8 cellular contexts compared by ENCODE assay signal in the genomic region with DNA sequence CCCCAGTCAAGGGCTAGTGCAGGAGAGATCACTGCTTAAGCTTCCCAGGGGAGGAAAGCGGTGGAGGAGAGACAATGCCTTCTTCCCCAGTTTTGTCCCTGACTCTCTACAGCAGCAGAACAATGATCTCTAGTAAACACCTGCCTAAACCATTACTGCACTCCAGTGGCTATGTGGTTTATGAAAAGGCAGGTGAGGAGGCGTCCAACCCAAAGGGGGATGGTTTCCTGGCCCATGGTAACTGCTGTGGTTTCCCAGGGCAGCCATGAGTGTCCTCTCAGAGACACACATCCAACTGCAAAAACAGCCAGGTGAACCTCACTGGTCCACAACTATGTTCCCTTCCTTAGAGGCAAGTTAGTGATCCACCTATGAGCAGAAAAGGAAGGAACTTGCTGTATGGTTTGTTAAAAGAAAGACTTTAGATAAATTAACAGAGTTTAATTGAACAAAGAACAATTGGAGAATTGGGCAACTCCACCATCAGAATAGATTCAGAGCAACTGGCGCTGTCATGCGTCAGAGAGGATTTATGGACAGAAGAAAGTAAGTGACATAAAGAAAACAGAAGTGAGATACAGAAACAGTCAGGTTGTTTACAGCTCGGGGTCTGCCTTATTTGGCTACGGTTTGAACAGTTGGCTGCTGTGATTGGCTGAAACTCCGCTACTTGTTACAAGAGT. TPM values are rescaled to one million over a fixed set of nuclear protein-coding genes. Genes with fewer than 3 reads are reported as not detected.
DNase-seq lines count a peak whose midpoint lies in the region; ATAC-seq and TF ChIP-seq lines count a peak whose summit lies in the region.

No MANE protein-coding gene starts in this region.

- peak overlapping the region; percentile 8; the same call in 1 of the 2 replicates for H3K4me3 ChIP-seq in GM12864 (ENCODE audit: low read depth, low read length)

- H3K9me3 Mint-ChIP-seq in T-helper 1 cell treated with Interleukin-12 subunit alpha and Interleukin-12 subunit beta and Interleukin-4 antibody, amounts not matched to agents 30 μg/mL and 1 μg/mL, for 36 hours, result no peaks in the 10 kb centered on the region
- no peaks in the 10 kb centered on the region for H3K9me3 Mint-ChIP-seq in osteocyte (ENCODE audit: unreplicated experiment)

- no peak for TF ChIP-seq CTCF in GM12864 (IDR thresholded peaks at IDR 0.05; ENCODE audit: low read depth, low read length, missing control alignments)
- TF ChIP-seq CTCF in osteocyte (IDR thresholded peaks at IDR 0.05), result no peak

- peak overlapping the region; percentile 71 for H3K27ac Mint-ChIP-seq in T-helper 1 cell treated with Interleukin-12 subunit alpha and Interleukin-12 subunit beta and Interleukin-4 antibody, amounts not matched to agents 30 μg/mL and 1 μg/mL, for 36 hours
- no peak overlapping the region for H3K27ac Mint-ChIP-seq in osteocyte (ENCODE audit: unreplicated experiment)

- peak; percentile 73 for DNase-seq in GM12864 (ENCODE audit: low read depth)
- DNase-seq in osteocyte (ENCODE audit: extremely low spot score, unreplicated experiment), result no peak
- no peak for DNase-seq in AML-193 (lab: John Stamatoyannopoulos, UW)
- DNase-seq in LoVo (ENCODE audit: low spot score), result no peak
- DNase-seq in NCI-H226, result no peak

- peak; percentile 52 for ATAC-seq in GM19468 (IDR thresholded peaks at IDR 0.05; ENCODE audit: extremely low read depth, unreplicated experiment)
- peak; percentile 45 for ATAC-seq in HG03457 (IDR thresholded peaks at IDR 0.05; ENCODE audit: unreplicated experiment)

- no peaks in the 10 kb centered on the region for H3K36me3 Mint-ChIP-seq in T-helper 1 cell treated with Interleukin-12 subunit alpha and Interleukin-12 subunit beta and Interleukin-4 antibody, amounts not matched to agents 30 μg/mL and 1 μg/mL, for 36 hours (ENCODE audit: low read depth)
- no peaks in the 10 kb centered on the region for H3K36me3 Mint-ChIP-seq in osteocyte (ENCODE audit: unreplicated experiment)

- no peaks in the 10 kb centered on the region for H3K27me3 Mint-ChIP-seq in T-helper 1 cell treated with Interleukin-12 subunit alpha and Interleukin-12 subunit beta and Interleukin-4 antibody, amounts not matched to agents 30 μg/mL and 1 μg/mL, for 36 hours (ENCODE audit: low read depth)
- H3K27me3 Mint-ChIP-seq in osteocyte (ENCODE audit: unreplicated experiment), result peaks cover 41% of the 10 kb centered on the region

- peaks cover 49% of the 10 kb centered on the region for H3K4me1 Mint-ChIP-seq in T-helper 1 cell treated with Interleukin-12 subunit alpha and Interleukin-12 subunit beta and Interleukin-4 antibody, amounts not matched to agents 30 μg/mL and 1 μg/mL, for 36 hours (ENCODE audit: low read depth)
- no peaks in the 10 kb centered on the region for H3K4me1 Mint-ChIP-seq in osteocyte (ENCODE audit: unreplicated experiment)

- H3K4me3 Mint-ChIP-seq in T-helper 1 cell treated with Interleukin-12 subunit alpha and Interleukin-12 subunit beta and Interleukin-4 antibody, amounts not matched to agents 30 μg/mL and 1 μg/mL, for 36 hours, result peak overlapping the region; percentile 66
- no peak overlapping the region for H3K4me3 Mint-ChIP-seq in osteocyte (ENCODE audit: unreplicated experiment)

RNA-seq across cellular contexts. Expression of a gene that starts 4.8 kb away (rescaled TPM):
- total RNA-seq in osteocyte, result 10.9 and 11.2 TPM in 2 replicates
